41 cellular contexts compared by ENCODE assay signal in genomic region chr5:176847155-176847554, GRCh38. TPM values are rescaled to one million over a fixed set of nuclear protein-coding genes. Genes with fewer than 3 reads are reported as not detected.
"Had no signal": no experiment of that assay in that cellular context is flagged by ENCODE, and none has a peak within 500 bp of the region (broad histone marks: within the 10 kb centered on the region; RNA-seq: fewer than 3 reads in every experiment).

No MANE protein-coding gene starts in this region.

- H3K36me3 Mint-ChIP-seq: activated CD4-positive, alpha-beta memory T cell treated with anti-CD3 and anti-CD28 coated beads for 36 hours; activated naive CD8-positive, alpha-beta T cell; activated naive CD8-positive, alpha-beta T cell treated with anti-CD3 and anti-CD28 coated beads, Interleukin-2, amount 10 ng/mL, durations not matched to agents 7 days and 5 days; brain had no signal

- FAIRE-seq: bronchial epithelial cell, TTC549 had no signal

- H3K4me3 ChIP-seq: ascending aorta, cardiac muscle cell had no signal

- H3K36me3 ChIP-seq: ascending aorta, cardiac muscle cell had no signal

- H3K27me3 ChIP-seq: ascending aorta, cardiac muscle cell had no signal

- H3K4me1 Mint-ChIP-seq: activated B cell treated with CpG ODN at 0.5 μM for 24 hours; activated CD4-positive, alpha-beta T cell treated with anti-CD3 and anti-CD28 coated beads, Interleukin-2, amount 10 ng/mL, durations not matched to agents 24 days and 14 days; activated naive CD8-positive, alpha-beta T cell treated with anti-CD3 and anti-CD28 coated beads, Interleukin-2, amount 50 U/mL, for 24 hours; activated T-helper 17 cell treated with anti-CD3 and anti-CD28 coated beads, Interleukin-2, amount 50 U/mL, for 72 hours; central memory CD8-positive, alpha-beta T cell had no signal

- H3K27ac ChIP-seq: ascending aorta, cardiac muscle cell, VCaP had no signal

- H3K27ac Mint-ChIP-seq: activated B cell treated with CpG ODN at 0.5 μM for 24 hours; activated CD4-positive, alpha-beta memory T cell treated with anti-CD3 and anti-CD28 coated beads for 36 hours; activated CD4-positive, alpha-beta T cell treated with anti-CD3 and anti-CD28 coated beads, Interleukin-2, amount 10 ng/mL, durations not matched to agents 24 days and 14 days; activated CD8-positive, alpha-beta T cell treated with anti-CD3 and anti-CD28 coated beads for 36 hours; activated naive CD4-positive, alpha-beta T cell treated with anti-CD3 and anti-CD28 coated beads for 36 hours; activated naive CD8-positive, alpha-beta T cell; activated naive CD8-positive, alpha-beta T cell treated with anti-CD3 and anti-CD28 coated beads, Interleukin-2, amount 10 ng/mL, durations not matched to agents 7 days and 5 days; activated naive CD8-positive, alpha-beta T cell treated with anti-CD3 and anti-CD28 coated beads, Interleukin-2, amount 50 U/mL, for 24 hours; activated T-cell treated with anti-CD3 and anti-CD28 coated beads, Interleukin-2, amount 50 U/mL, for 72 hours; activated T-helper 1 cell treated with anti-CD3 and anti-CD28 coated beads, Interleukin-12 subunit alpha, Interleukin-12 subunit beta, Interleukin-2, Interleukin-4 antibody, amounts not matched to agents 30 ng/mL and 10 ng/mL and 1 ng/mL, durations not matched to agents 14 hours and 24 hours and 36 hours; activated T-helper 17 cell treated with anti-CD3 and anti-CD28 coated beads, Interleukin-2, amount 50 U/mL, for 72 hours; T-helper 1 cell treated with Interleukin-12 subunit alpha and Interleukin-12 subunit beta and Interleukin-4 antibody, amounts not matched to agents 30 μg/mL and 1 μg/mL, for 36 hours; T-helper 2 cell treated with Interferon-gamma antibody and Interleukin-4, amounts not matched to agents 5 μg/mL and 100 μg/mL, for 36 hours had no signal

- ATAC-seq: activated naive CD8-positive, alpha-beta T cell treated with anti-CD3 and anti-CD28 coated beads, Interleukin-2, amount 50 U/mL, for 24 hours had no signal

- H3K4me1 ChIP-seq: ascending aorta had no signal

- H3K9me3 ChIP-seq: ascending aorta had no signal

- DNase-seq: activated B cell treated with CpG ODN at 0.5 μM for 24 hours; activated CD4-positive, alpha-beta memory T cell treated with anti-CD3 and anti-CD28 coated beads for 36 hours; activated CD4-positive, alpha-beta T cell treated with anti-CD3 and anti-CD28 coated beads for 4 hours; activated CD4-positive, alpha-beta T cell treated with anti-CD3 and anti-CD28 coated beads, Interleukin-2, amount 10 ng/mL, durations not matched to agents 24 days and 14 days; activated CD4-positive, alpha-beta T cell treated with anti-CD3 and anti-CD28 coated beads, Interleukin-2, amount 50 U/mL, for 1 hour; activated CD4-positive, alpha-beta T cell treated with anti-CD3 and anti-CD28 coated beads, Interleukin-2, amount 50 U/mL, for 4 hours; activated CD4-positive, CD25-positive, alpha-beta regulatory T cell treated with anti-CD3 and anti-CD28 coated beads, Interleukin-2, amount 50 U/mL, for 72 hours; activated CD8-positive, alpha-beta memory T cell treated with anti-CD3 and anti-CD28 coated beads, Interleukin-2, amount 50 U/mL, for 4 hours; activated effector memory CD4-positive, alpha-beta T cell treated with anti-CD3 and anti-CD28 coated beads, Interleukin-2, amount 50 U/mL, for 16 hours; activated gamma-delta T cell treated with Interleukin-2 at 50 U/mL for 16 hours; activated naive CD4-positive, alpha-beta T cell; activated naive CD4-positive, alpha-beta T cell treated with anti-CD3 and anti-CD28 coated beads for 36 hours; activated naive CD4-positive, alpha-beta T cell treated with anti-CD3 and anti-CD28 coated beads, Interleukin-2, amount 50 U/mL, for 16 hours; activated naive CD8-positive, alpha-beta T cell treated with anti-CD3 and anti-CD28 coated beads, Interleukin-2, amount 10 ng/mL, durations not matched to agents 7 days and 5 days; activated T-cell treated with anti-CD3 and anti-CD28 coated beads for 4 hours; activated T-cell treated with anti-CD3 and anti-CD28 coated beads, Interleukin-2, amount 50 U/mL, for 1 hour; activated T-cell treated with anti-CD3 and anti-CD28 coated beads, Interleukin-2, amount 50 U/mL, for 4 hours; amygdala; anterior cingulate cortex; caudate nucleus; cerebellar nuclear complex; T-helper 1 cell; T-helper 2 cell; T-helper 9 cell had no signal

- H3K4me3 Mint-ChIP-seq: activated B cell treated with CpG ODN at 0.5 μM for 24 hours; activated CD4-positive, alpha-beta memory T cell treated with anti-CD3 and anti-CD28 coated beads for 36 hours; activated CD4-positive, alpha-beta T cell treated with anti-CD3 and anti-CD28 coated beads, Interleukin-2, amount 10 ng/mL, durations not matched to agents 24 days and 14 days; activated CD8-positive, alpha-beta T cell treated with anti-CD3 and anti-CD28 coated beads for 36 hours; activated naive CD4-positive, alpha-beta T cell treated with anti-CD3 and anti-CD28 coated beads for 36 hours; activated naive CD8-positive, alpha-beta T cell; activated naive CD8-positive, alpha-beta T cell treated with anti-CD3 and anti-CD28 coated beads, Interleukin-2, amount 10 ng/mL, durations not matched to agents 7 days and 5 days; activated naive CD8-positive, alpha-beta T cell treated with anti-CD3 and anti-CD28 coated beads, Interleukin-2, amount 50 U/mL, for 24 hours; activated T-cell treated with anti-CD3 and anti-CD28 coated beads, Interleukin-2, amount 50 U/mL, for 4 hours; activated T-cell treated with anti-CD3 and anti-CD28 coated beads, Interleukin-2, amount 50 U/mL, for 72 hours; activated T-helper 1 cell treated with anti-CD3 and anti-CD28 coated beads, Interleukin-12 subunit alpha, Interleukin-12 subunit beta, Interleukin-2, Interleukin-4 antibody, amounts not matched to agents 30 ng/mL and 10 ng/mL and 1 ng/mL, durations not matched to agents 14 hours and 24 hours and 36 hours; activated T-helper 17 cell treated with anti-CD3 and anti-CD28 coated beads, Interleukin-2, amount 50 U/mL, for 72 hours; brain; central memory CD8-positive, alpha-beta T cell; T-helper 1 cell treated with Interleukin-12 subunit alpha and Interleukin-12 subunit beta and Interleukin-4 antibody, amounts not matched to agents 30 μg/mL and 1 μg/mL, for 36 hours; T-helper 2 cell treated with Interferon-gamma antibody and Interleukin-4, amounts not matched to agents 5 μg/mL and 100 μg/mL, for 36 hours had no signal

- H3K9me3 Mint-ChIP-seq: activated B cell treated with CpG ODN at 0.5 μM for 24 hours; activated CD4-positive, alpha-beta memory T cell treated with anti-CD3 and anti-CD28 coated beads for 36 hours; activated CD4-positive, alpha-beta T cell treated with anti-CD3 and anti-CD28 coated beads, Interleukin-2, amount 10 ng/mL, durations not matched to agents 24 days and 14 days; activated CD8-positive, alpha-beta T cell treated with anti-CD3 and anti-CD28 coated beads for 36 hours; activated naive CD4-positive, alpha-beta T cell treated with anti-CD3 and anti-CD28 coated beads for 36 hours; activated naive CD8-positive, alpha-beta T cell treated with anti-CD3 and anti-CD28 coated beads, Interleukin-2, amount 10 ng/mL, durations not matched to agents 7 days and 5 days; activated naive CD8-positive, alpha-beta T cell treated with anti-CD3 and anti-CD28 coated beads, Interleukin-2, amount 50 U/mL, for 24 hours; activated T-cell treated with anti-CD3 and anti-CD28 coated beads, Interleukin-2, amount 50 U/mL, for 4 hours; activated T-cell treated with anti-CD3 and anti-CD28 coated beads, Interleukin-2, amount 50 U/mL, for 72 hours; activated T-helper 1 cell treated with anti-CD3 and anti-CD28 coated beads, Interleukin-12 subunit alpha, Interleukin-12 subunit beta, Interleukin-2, Interleukin-4 antibody, amounts not matched to agents 30 ng/mL and 10 ng/mL and 1 ng/mL, durations not matched to agents 14 hours and 24 hours and 36 hours; activated T-helper 17 cell treated with anti-CD3 and anti-CD28 coated beads, Interleukin-2, amount 50 U/mL, for 72 hours; central memory CD8-positive, alpha-beta T cell; T-helper 1 cell treated with Interleukin-12 subunit alpha and Interleukin-12 subunit beta and Interleukin-4 antibody, amounts not matched to agents 30 μg/mL and 1 μg/mL, for 36 hours; T-helper 2 cell treated with Interferon-gamma antibody and Interleukin-4, amounts not matched to agents 5 μg/mL and 100 μg/mL, for 36 hours had no signal

RNA-seq across cellular contexts. Expression of gene UNC5A, which starts 36.8 kb away (rescaled TPM):
- total RNA-seq: activated B cell treated with CpG ODN at 0.5 μM for 24 hours; activated CD4-positive, alpha-beta memory T cell treated with anti-CD3 and anti-CD28 coated beads for 36 hours; activated CD4-positive, alpha-beta T cell treated with anti-CD3 and anti-CD28 coated beads, Interleukin-2, amount 10 ng/mL, durations not matched to agents 24 days and 14 days; activated CD8-positive, alpha-beta memory T cell treated with anti-CD3 and anti-CD28 coated beads for 36 hours; activated CD8-positive, alpha-beta T cell treated with anti-CD3 and anti-CD28 coated beads for 36 hours; activated naive CD4-positive, alpha-beta T cell treated with anti-CD3 and anti-CD28 coated beads for 36 hours; activated naive CD8-positive, alpha-beta T cell treated with anti-CD3 and anti-CD28 coated beads, Interleukin-2, amount 10 ng/mL, durations not matched to agents 7 days and 5 days; activated T-cell treated with anti-CD3 and anti-CD28 coated beads, Interleukin-2, amount 50 U/mL, for 4 hours; activated T-helper 1 cell treated with anti-CD3 and anti-CD28 coated beads, Interleukin-12 subunit alpha, Interleukin-12 subunit beta, Interleukin-2, Interleukin-4 antibody, amounts not matched to agents 30 ng/mL and 10 ng/mL and 1 ng/mL, durations not matched to agents 14 hours and 24 hours and 36 hours; activated T-helper 17 cell treated with anti-CD3 and anti-CD28 coated beads, Interleukin-2, amount 50 U/mL, for 72 hours; ascending aorta; bronchial epithelial cell had no signal

RNA-seq across cellular contexts. Expression of gene HK3, which starts 52.0 kb away (rescaled TPM):
- total RNA-seq: activated CD8-positive, alpha-beta T cell treated with anti-CD3 and anti-CD28 coated beads for 36 hours; activated naive CD4-positive, alpha-beta T cell treated with anti-CD3 and anti-CD28 coated beads for 36 hours; cardiac muscle cell; chondrocyte had no signal
- polyA plus RNA-seq: cardiac muscle cell had no signal
